1 cellular context compared by ENCODE assay signal in genomic region chr11:2538951-2539735, GRCh38.
TF ChIP-seq lines count a peak whose summit lies in the region.

No MANE protein-coding gene starts in this region.

TF ChIP-seq in K562, 482 proteins besides CTCF, POLR2A, EP300 and RAD21 (continued from another document):
- no peak for TF ChIP-seq HMBOX1 (IDR thresholded peaks at IDR 0.05)
